1 cellular context compared by ENCODE assay signal in genomic region chr19:34678421-34678820, GRCh38.
TF ChIP-seq lines count a peak whose summit lies in the region.

No MANE protein-coding gene starts in this region.

TF ChIP-seq in H1, 55 proteins besides CTCF, POLR2A, EP300 and RAD21:
- no peak for TF ChIP-seq ZNF274 (IDR thresholded peaks at IDR 0.05; ENCODE audit: borderline replicate concordance, extremely low read depth, low read length)
- no peak for TF ChIP-seq POU5F1 (IDR thresholded peaks at IDR 0.05; ENCODE audit: low read depth, low read length)
- TF ChIP-seq MAFK (IDR thresholded peaks at IDR 0.05; ENCODE audit: low read depth, low read length), result no peak
- no peak for TF ChIP-seq KDM5A (IDR thresholded peaks at IDR 0.05; ENCODE audit: low read length)
- TF ChIP-seq RXRA (IDR thresholded peaks at IDR 0.05; ENCODE audit: insufficient read depth, low read depth, low read length), result no peak
- no peak for TF ChIP-seq PHF8 (conservative IDR thresholded peaks at IDR 0.05; ENCODE audit: low read depth, low read length)
